34 cellular contexts compared by ENCODE assay signal in genomic region chr6:91565207-91565606, GRCh38.
"Had no signal": no experiment of that assay in that cellular context is flagged by ENCODE, and none has a peak within 500 bp of the region (broad histone marks: within the 10 kb centered on the region; RNA-seq: fewer than 3 reads in every experiment).

No MANE protein-coding gene starts in this region.

- H3K27ac ChIP-seq: adrenal gland, body of pancreas, brain microvascular endothelial cell, breast epithelium, VCaP had no signal

- H3K9me3 ChIP-seq: adrenal gland had no signal

- ATAC-seq: activated CD8-positive, alpha-beta T cell treated with anti-CD3 and anti-CD28 coated beads for 36 hours; activated naive CD4-positive, alpha-beta T cell treated with anti-CD3 and anti-CD28 coated beads, Interleukin-2, amount 50 U/mL, for 72 hours; activated T-cell treated with anti-CD3 and anti-CD28 coated beads, Interleukin-2, amount 50 U/mL, for 4 hours; activated T-cell treated with anti-CD3 and anti-CD28 coated beads, Interleukin-2, amount 50 U/mL, for 72 hours; activated T-helper 17 cell treated with anti-CD3 and anti-CD28 coated beads, Interleukin-2, amount 50 U/mL, for 72 hours; body of pancreas had no signal

- DNase-seq: activated B cell treated with CpG ODN at 0.5 μM for 24 hours; activated CD4-positive, alpha-beta memory T cell treated with anti-CD3 and anti-CD28 coated beads for 36 hours; activated CD4-positive, alpha-beta T cell treated with anti-CD3 and anti-CD28 coated beads for 4 hours; activated CD4-positive, alpha-beta T cell treated with anti-CD3 and anti-CD28 coated beads, Interleukin-2, amount 10 ng/mL, durations not matched to agents 24 days and 14 days; activated CD4-positive, alpha-beta T cell treated with anti-CD3 and anti-CD28 coated beads, Interleukin-2, amount 50 U/mL, for 1 hour; activated CD4-positive, alpha-beta T cell treated with anti-CD3 and anti-CD28 coated beads, Interleukin-2, amount 50 U/mL, for 4 hours; activated CD4-positive, CD25-positive, alpha-beta regulatory T cell treated with anti-CD3 and anti-CD28 coated beads, Interleukin-2, amount 50 U/mL, for 72 hours; activated CD8-positive, alpha-beta memory T cell treated with anti-CD3 and anti-CD28 coated beads, Interleukin-2, amount 50 U/mL, for 4 hours; activated CD8-positive, alpha-beta T cell treated with anti-CD3 and anti-CD28 coated beads for 36 hours; activated effector memory CD4-positive, alpha-beta T cell treated with anti-CD3 and anti-CD28 coated beads, Interleukin-2, amount 50 U/mL, for 16 hours; activated gamma-delta T cell treated with Interleukin-2 at 50 U/mL for 16 hours; activated naive CD4-positive, alpha-beta T cell; activated naive CD4-positive, alpha-beta T cell treated with anti-CD3 and anti-CD28 coated beads for 36 hours; activated naive CD4-positive, alpha-beta T cell treated with anti-CD3 and anti-CD28 coated beads, Interleukin-2, amount 50 U/mL, for 16 hours; activated naive CD8-positive, alpha-beta T cell treated with anti-CD3 and anti-CD28 coated beads for 36 hours; activated T-cell treated with anti-CD3 and anti-CD28 coated beads for 4 hours; activated T-cell treated with anti-CD3 and anti-CD28 coated beads, Interleukin-2, amount 50 U/mL, for 1 hour; activated T-cell treated with anti-CD3 and anti-CD28 coated beads, Interleukin-2, amount 50 U/mL, for 4 hours; activated T-cell treated with anti-CD3 and anti-CD28 coated beads, Interleukin-2, amount 50 U/mL, for 72 hours; adrenal gland; amniotic stem cell; aorta; body of pancreas; brain microvascular endothelial cell; central memory CD4-positive, alpha-beta T cell; T-helper 1 cell; T-helper 2 cell; T-helper 9 cell had no signal

- H3K27me3 ChIP-seq: adrenal gland, body of pancreas, brain microvascular endothelial cell, breast epithelium had no signal

- H3K4me1 ChIP-seq: adrenal gland, body of pancreas, breast epithelium had no signal

- H3K36me3 ChIP-seq: adrenal gland, brain microvascular endothelial cell, breast epithelium had no signal

- FAIRE-seq: astrocyte, TTC549 had no signal

- H3K4me3 ChIP-seq: adrenal gland, body of pancreas, breast epithelium had no signal
